Comparison of ENCODE assay signal across 15 cellular contexts in the genomic region with DNA sequence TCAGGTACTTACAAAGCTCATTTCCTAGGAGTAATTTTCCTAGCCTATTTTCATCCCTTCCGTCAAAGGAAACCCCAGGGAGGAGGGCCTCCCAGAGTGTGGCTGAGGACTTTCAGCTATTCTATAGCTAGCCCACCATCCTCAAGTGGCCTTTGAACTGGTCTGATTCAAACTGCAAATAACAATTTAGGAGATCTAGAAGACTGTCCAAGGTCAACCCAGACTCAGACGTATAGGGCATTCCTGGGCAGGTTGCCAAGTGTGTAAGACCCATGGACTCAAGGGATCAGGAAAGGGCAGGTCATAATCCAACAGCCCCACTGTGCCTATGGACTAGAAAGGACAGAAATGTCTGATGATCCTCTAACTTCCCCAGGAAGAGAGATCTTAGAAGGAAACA. TPM values are rescaled to one million over a fixed set of nuclear protein-coding genes. Genes with fewer than 3 reads are reported as not detected.
DNase-seq lines count a peak whose midpoint lies in the region; ATAC-seq and TF ChIP-seq lines count a peak whose summit lies in the region.
"Had no signal": no experiment of that assay in that cellular context is flagged by ENCODE, and none has a peak within 500 bp of the region (broad histone marks: within the 10 kb centered on the region; RNA-seq: fewer than 3 reads in every experiment).

No MANE protein-coding gene starts in this region.

- H3K79me2 ChIP-seq in neural progenitor cell (ENCODE audit: low read depth): no peaks in the 10 kb centered on the region

- peaks cover 23% of the 10 kb centered on the region for H3K27me3 Mint-ChIP-seq in CD4-positive, alpha-beta T cell
- peaks cover 18% of the 10 kb centered on the region for H3K27me3 Mint-ChIP-seq in neural progenitor cell (ENCODE audit: insufficient read depth, low read depth)

- peaks cover 5% of the 10 kb centered on the region for H3K36me3 Mint-ChIP-seq in CD4-positive, alpha-beta T cell (ENCODE audit: low read depth)
- no peaks in the 10 kb centered on the region for H3K36me3 Mint-ChIP-seq in neural progenitor cell
- H3K36me3 Mint-ChIP-seq: IgD-negative memory B cell had no signal

- peak overlapping the region; percentile 100 for H3K4me3 Mint-ChIP-seq in CD4-positive, alpha-beta T cell
- H3K4me3 Mint-ChIP-seq in neural progenitor cell: peak overlapping the region; percentile 24
- H3K4me3 Mint-ChIP-seq: GM23338 had no signal

- DNase-seq in CD4-positive, alpha-beta T cell: no peak
- peak; percentile 49 for DNase-seq in NCI-H69 (lab: John Stamatoyannopoulos, UW)
- peak; percentile 3 for DNase-seq in cerebellar cortex (ENCODE audit: low spot score)
- no peak for DNase-seq in neural progenitor cell (ENCODE audit: low spot score)
- DNase-seq in nucleus accumbens (lab: John Stamatoyannopoulos, UW): no peak
- DNase-seq in SW 1271 (lab: John Stamatoyannopoulos, UW): no peak
- DNase-seq in G401 (ENCODE audit: low spot score): no peak
- DNase-seq: BE2C; Caco-2; CD8-positive, alpha-beta memory T cell; H7 had no signal

- peaks cover 4% of the 10 kb centered on the region for H3K27me3 ChIP-seq in CD4-positive, alpha-beta T cell (ENCODE audit: control insufficient read depth, insufficient read depth, low read length)
- peaks cover 36% of the 10 kb centered on the region for H3K27me3 ChIP-seq in neural progenitor cell
- H3K27me3 ChIP-seq: BE2C had no signal

- H3K9ac ChIP-seq in neural progenitor cell: no peak overlapping the region

- TF ChIP-seq CTCF in CD4-positive, alpha-beta T cell (IDR thresholded peaks at IDR 0.05): no peak
- no peak for TF ChIP-seq CTCF in neural progenitor cell (IDR thresholded peaks at IDR 0.05)

- H3F3A ChIP-seq in neural progenitor cell (ENCODE audit: low read depth): peaks cover 64% of the 10 kb centered on the region

- POLR2A ChIA-PET in CD4-positive, alpha-beta T cell (lab: Charles Lee): interaction anchor here (1.0 kb wide), 1 partner anchor 334 kb away, joined by 6 read pairs; a partner anchor contains a TSS

- H2AFZ ChIP-seq in neural progenitor cell (replicated peaks): no peak overlapping the region
- H2AFZ ChIP-seq: GM23338 had no signal

- no peak overlapping the region for H3K4me3 ChIP-seq in neural progenitor cell
- H3K4me3 ChIP-seq: A549 had no signal

- CTCF ChIA-PET in CD4-positive, alpha-beta T cell (lab: Charles Lee): interaction anchor here (1.6 kb wide), 1 partner anchor 42 kb away, joined by 5 read pairs; no protein-coding TSS in a partner anchor

- H3K9me3 Mint-ChIP-seq in CD4-positive, alpha-beta T cell: no peaks in the 10 kb centered on the region
- H3K9me3 Mint-ChIP-seq in neural progenitor cell: no peaks in the 10 kb centered on the region
- H3K9me3 Mint-ChIP-seq: CD8-positive, alpha-beta memory T cell; GM23338; IgD-negative memory B cell had no signal

- H3K27ac Mint-ChIP-seq in CD4-positive, alpha-beta T cell: no peak overlapping the region
- H3K27ac Mint-ChIP-seq in neural progenitor cell: no peak overlapping the region
- H3K27ac Mint-ChIP-seq: CD8-positive, alpha-beta memory T cell; GM23338; IgD-negative memory B cell had no signal

- no peak for ATAC-seq in CD4-positive, alpha-beta T cell (ENCODE audit: poor library complexity)
- ATAC-seq: A549, GM23338 had no signal

- H3K4me1 Mint-ChIP-seq in CD4-positive, alpha-beta T cell (ENCODE audit: low read depth): peaks cover 14% of the 10 kb centered on the region
- H3K4me1 Mint-ChIP-seq in neural progenitor cell: peaks cover 50% of the 10 kb centered on the region

- peaks cover 47% of the 10 kb centered on the region for H3K4me1 ChIP-seq in neural progenitor cell
- H3K4me1 ChIP-seq: Caco-2 had no signal

- H3K4me2 ChIP-seq in neural progenitor cell: no peak overlapping the region
- H3K4me2 ChIP-seq: A549, GM23338 had no signal

- intact Hi-C loops in CD4-positive, alpha-beta T cell (cut with DNase I, micrococcal nuclease): loop anchor here (5.0 kb wide), 2 partner anchors 37 to 67 kb away; no protein-coding TSS in a partner anchor

- H3K9me3 ChIP-seq in CD4-positive, alpha-beta T cell (ENCODE audit: control insufficient read depth, low read length): no peaks in the 10 kb centered on the region
- no peaks in the 10 kb centered on the region for H3K9me3 ChIP-seq in neural progenitor cell (ENCODE audit: low read depth)
- H3K9me3 ChIP-seq: A549, BE2C, Caco-2 had no signal

- no peak overlapping the region for H3K27ac ChIP-seq in CD4-positive, alpha-beta T cell (ENCODE audit: low read depth, low read length)
- H3K27ac ChIP-seq in neural progenitor cell: no peak overlapping the region
- H3K27ac ChIP-seq: A549, C4-2B had no signal

- no peaks in the 10 kb centered on the region for H3K36me3 ChIP-seq in neural progenitor cell
- H3K36me3 ChIP-seq: BE2C had no signal

- in situ Hi-C loops in G401 (cut with HindIII; ENCODE audit: low sequenced_read_pairs): no loop called here

- H4K20me1 ChIP-seq in neural progenitor cell (ENCODE audit: low read depth): peaks cover 16% of the 10 kb centered on the region

RNA-seq across cellular contexts. Expression of a gene that starts 2.1 kb away (rescaled TPM):
- total RNA-seq in CD4-positive, alpha-beta T cell: 10 to 100 TPM in 1 of 2 experiments, 1 to 10 TPM in 1; 9.0 to 10.2 TPM
- 18.6 and 20.7 TPM in 2 replicates for total RNA-seq in neural progenitor cell (ENCODE audit: low replicate concordance)
- total RNA-seq in G401 (2014; rRNA removed; shearing (Covaris generic)): 11.3 and 18.4 TPM in 2 replicates

RNA-seq across cellular contexts. Expression of a gene that starts 18.7 kb away (rescaled TPM):
- 1 to 10 TPM; 3.8 to 4.8 TPM for total RNA-seq in CD4-positive, alpha-beta T cell
- 36.3 and 45.0 TPM in 2 replicates for total RNA-seq in neural progenitor cell (ENCODE audit: low replicate concordance)
- 12.1 and 22.1 TPM in 2 replicates for total RNA-seq in G401 (2014; rRNA removed; shearing (Covaris generic))

Comparison
In these comparisons a context has a peak if more than half of its experiments do, and no peak if none do; other contexts are left out.
1. DNase-seq: peak in NCI-H69 (single experiment) and cerebellar cortex (single experiment); none in CD4-positive, alpha-beta T cell (0 of 10), neural progenitor cell (single experiment), nucleus accumbens (0 of 56), SW 1271 (0 of 2) and G401 (single experiment).